ENCODE assay signal across 1 cellular context in the genomic region with DNA sequence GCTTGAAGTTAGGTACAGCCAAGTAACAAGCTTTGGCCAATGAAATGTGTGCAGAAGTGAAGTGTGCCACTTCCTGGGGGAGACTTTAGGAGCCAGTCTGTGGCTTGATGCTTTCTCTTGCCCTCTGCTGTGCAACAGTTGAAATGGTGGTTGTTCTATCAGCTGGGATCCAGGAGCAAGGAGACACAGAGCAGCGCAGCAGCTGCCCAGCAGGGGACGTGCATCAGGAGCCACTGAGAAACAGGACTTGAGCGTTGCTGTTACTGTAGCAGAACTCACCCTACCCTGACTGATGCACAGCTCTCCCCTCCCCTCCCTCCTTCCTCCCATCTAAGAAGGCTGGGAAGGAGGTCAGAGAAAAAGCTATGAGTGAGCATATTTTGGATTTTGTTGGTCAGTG.
TF ChIP-seq lines count a peak whose summit lies in the region.

No MANE protein-coding gene starts in this region.

TF ChIP-seq in HEK293, 187 proteins besides CTCF, POLR2A, EP300 and RAD21 (continued from another document):
- TF ChIP-seq, protein P1, sequence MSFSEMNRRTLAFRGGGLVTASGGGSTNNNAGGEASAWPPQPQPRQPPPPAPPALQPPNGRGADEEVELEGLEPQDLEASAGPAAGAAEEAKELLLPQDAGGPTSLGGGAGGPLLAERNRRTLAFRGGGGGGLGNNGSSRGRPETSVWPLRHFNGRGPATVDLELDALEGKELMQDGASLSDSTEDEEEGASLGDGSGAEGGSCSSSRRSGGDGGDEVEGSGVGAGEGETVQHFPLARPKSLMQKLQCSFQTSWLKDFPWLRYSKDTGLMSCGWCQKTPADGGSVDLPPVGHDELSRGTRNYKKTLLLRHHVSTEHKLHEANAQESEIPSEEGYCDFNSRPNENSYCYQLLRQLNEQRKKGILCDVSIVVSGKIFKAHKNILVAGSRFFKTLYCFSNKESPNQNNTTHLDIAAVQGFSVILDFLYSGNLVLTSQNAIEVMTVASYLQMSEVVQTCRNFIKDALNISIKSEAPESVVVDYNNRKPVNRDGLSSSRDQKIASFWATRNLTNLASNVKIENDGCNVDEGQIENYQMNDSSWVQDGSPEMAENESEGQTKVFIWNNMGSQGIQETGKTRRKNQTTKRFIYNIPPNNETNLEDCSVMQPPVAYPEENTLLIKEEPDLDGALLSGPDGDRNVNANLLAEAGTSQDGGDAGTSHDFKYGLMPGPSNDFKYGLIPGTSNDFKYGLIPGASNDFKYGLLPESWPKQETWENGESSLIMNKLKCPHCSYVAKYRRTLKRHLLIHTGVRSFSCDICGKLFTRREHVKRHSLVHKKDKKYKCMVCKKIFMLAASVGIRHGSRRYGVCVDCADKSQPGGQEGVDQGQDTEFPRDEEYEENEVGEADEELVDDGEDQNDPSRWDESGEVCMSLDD (tag by site-specific recombination; IDR thresholded peaks at IDR 0.05): no peak
- TF ChIP-seq, protein P2, sequence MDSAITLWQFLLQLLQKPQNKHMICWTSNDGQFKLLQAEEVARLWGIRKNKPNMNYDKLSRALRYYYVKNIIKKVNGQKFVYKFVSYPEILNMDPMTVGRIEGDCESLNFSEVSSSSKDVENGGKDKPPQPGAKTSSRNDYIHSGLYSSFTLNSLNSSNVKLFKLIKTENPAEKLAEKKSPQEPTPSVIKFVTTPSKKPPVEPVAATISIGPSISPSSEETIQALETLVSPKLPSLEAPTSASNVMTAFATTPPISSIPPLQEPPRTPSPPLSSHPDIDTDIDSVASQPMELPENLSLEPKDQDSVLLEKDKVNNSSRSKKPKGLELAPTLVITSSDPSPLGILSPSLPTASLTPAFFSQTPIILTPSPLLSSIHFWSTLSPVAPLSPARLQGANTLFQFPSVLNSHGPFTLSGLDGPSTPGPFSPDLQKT (IDR thresholded peaks at IDR 0.05; ENCODE audit: borderline replicate concordance, low read depth, low read length): no peak
- TF ChIP-seq SALL2 (tag by site-specific recombination; IDR thresholded peaks at IDR 0.05; ENCODE audit: borderline replicate concordance): no peak
- no peak for TF ChIP-seq HOXC10 (CRISPR knock-in tag; IDR thresholded peaks at IDR 0.05)
- TF ChIP-seq ZNF561 (tag by site-specific recombination; IDR thresholded peaks at IDR 0.05; ENCODE audit: borderline replicate concordance): no peak
- 0 out of 2 replicates have a peak, but pooled peaks have one; percentile 34 for TF ChIP-seq SCRT2 (tag by site-specific recombination; IDR thresholded peaks at IDR 0.05)
- no peak for TF ChIP-seq ZNF501 (tag by site-specific recombination; IDR thresholded peaks at IDR 0.05)
